In genomic region chr5:56977822-56978221, GRCh38 we compare ENCODE assay signal across 9 cellular contexts.
"Had no signal": no experiment of that assay in that cellular context is flagged by ENCODE, and none has a peak within 500 bp of the region (broad histone marks: within the 10 kb centered on the region; RNA-seq: fewer than 3 reads in every experiment).

No MANE protein-coding gene starts in this region.

- H3K4me3 ChIP-seq: HAP-1, K562 had no signal

- H3K9ac ChIP-seq: KMS-11 had no signal

- ATAC-seq: HCT116, K562 had no signal

- H3K27ac ChIP-seq: HL-60, KMS-11 had no signal

- H3K9me3 ChIP-seq: HAP-1 had no signal

- H3K4me2 ChIP-seq: KMS-11 had no signal

- DNase-seq: GOT3, H7, HFFc6, IMR-90 had no signal

- FAIRE-seq: K562 had no signal

- H3K36me3 ChIP-seq: HAP-1 had no signal
